9 cellular contexts compared by ENCODE assay signal in the genomic region with DNA sequence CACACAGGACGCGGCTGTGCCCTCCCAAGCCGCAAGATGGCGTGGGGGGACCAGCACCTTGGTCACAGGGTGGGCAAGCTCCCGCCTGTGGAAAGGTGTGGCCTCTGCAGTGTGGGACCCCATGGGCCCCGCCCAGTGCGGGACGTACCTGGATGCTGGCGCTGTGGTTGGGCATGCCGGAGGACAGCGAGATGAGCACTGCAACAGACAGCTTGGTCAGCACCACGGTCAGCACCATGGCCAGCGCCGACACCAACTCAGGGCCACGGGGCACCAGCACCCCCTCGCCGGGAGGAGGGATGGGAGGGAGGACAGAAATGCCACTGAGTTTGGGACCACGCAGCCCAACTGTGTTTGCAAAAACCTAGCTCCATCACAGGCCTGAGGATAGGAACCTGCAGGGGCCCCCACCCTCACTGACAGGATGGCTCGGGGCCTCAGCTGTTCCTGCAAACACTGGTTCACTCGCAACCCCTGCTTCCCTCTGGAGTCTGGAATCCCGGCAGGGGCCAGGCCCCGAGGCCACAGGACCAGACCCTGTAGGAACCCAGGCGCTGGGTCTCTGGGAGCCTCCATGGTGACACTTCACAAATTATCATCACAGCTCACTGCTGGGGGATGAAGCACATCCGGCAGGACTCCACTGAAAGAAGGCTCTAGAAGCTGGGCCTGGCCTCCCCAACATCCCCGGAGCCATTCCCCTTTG. TPM values are rescaled to one million over a fixed set of nuclear protein-coding genes. Genes with fewer than 3 reads are reported as not detected.
DNase-seq lines count a peak whose midpoint lies in the region; FAIRE-seq and TF ChIP-seq lines count a peak whose summit lies in the region.
"Had no signal": no experiment of that assay in that cellular context is flagged by ENCODE, and none has a peak within 500 bp of the region (broad histone marks: within the 10 kb centered on the region; RNA-seq: fewer than 3 reads in every experiment).

No MANE protein-coding gene starts in this region.

- TF ChIP-seq POLR2A in H1 (IDR thresholded peaks at IDR 0.05; ENCODE audit: control extremely low read depth in 1 of 2, low read depth in 2 of 2, low read length in 2 of 2), result no peak

- H2BK20ac ChIP-seq in H1 (ENCODE audit: low read length), result no peak overlapping the region

- 0 out of 2 replicates have a peak overlapping the region, but pooled peaks have one; percentile 35 for H2BK5ac ChIP-seq in H1 (ENCODE audit: low read depth, low read length)
- no peak overlapping the region for H2BK5ac ChIP-seq in trophoblast cell (ENCODE audit: low read depth, low read length, poor library complexity)

- H3K23ac ChIP-seq in H1 (ENCODE audit: insufficient read length) (no peak overlapping the region), trophoblast cell (ENCODE audit: low read length) (no peak overlapping the region)

- H3K18ac ChIP-seq in H1 (ENCODE audit: extremely low read depth, low read length) (no peak overlapping the region), trophoblast cell (ENCODE audit: low read length) (no peak overlapping the region)

- TF ChIP-seq EP300 in H1 (IDR thresholded peaks at IDR 0.05; ENCODE audit: borderline replicate concordance in 1 of 2, low read depth in 2 of 2, low read length in 2 of 2), result no peak

- H3K9ac ChIP-seq in H1 (replicated peaks in 1 of 4; ENCODE audit: extremely low read depth in 1 of 4, low read depth in 3 of 4, low read length in 3 of 4) (no peak overlapping the region), trophoblast cell (ENCODE audit: low read length) (no peak overlapping the region)

- H3K4me1 ChIP-seq in H1 (replicated peaks in 1 of 4; ENCODE audit: control insufficient read depth in 3 of 4, insufficient read depth in 4 of 4, low read length in 3 of 4) (no peaks in the 10 kb centered on the region), trophoblast cell (ENCODE audit: control insufficient read depth in 1 of 2, insufficient read depth in 2 of 2, low read length in 2 of 2) (no peaks in the 10 kb centered on the region)

- H3K4me2 ChIP-seq in H1 (ENCODE audit: insufficient read depth in 1 of 2, low read depth in 2 of 2, low read length in 2 of 2), result no peak overlapping the region
- H3K4me2 ChIP-seq in trophoblast cell (ENCODE audit: low read length), result no peak overlapping the region

- H2BK120ac ChIP-seq in H1 (replicated peaks; ENCODE audit: low read depth, low read length) (no peak overlapping the region), trophoblast cell (ENCODE audit: insufficient read depth, low read length, poor library complexity) (no peak overlapping the region)

- no peak overlapping the region for H4K12ac ChIP-seq in trophoblast cell (ENCODE audit: low read depth, low read length)

- H3K79me1 ChIP-seq in H1 (ENCODE audit: low read depth, low read length) (peaks cover 8% of the 10 kb centered on the region), trophoblast cell (ENCODE audit: low read length) (no peaks in the 10 kb centered on the region)

- H3K27me3 ChIP-seq in H1 (replicated peaks in 1 of 4; ENCODE audit: control insufficient read depth in 3 of 4, extremely low read depth in 1 of 4, insufficient read depth in 3 of 4, low read length in 3 of 4), result no peaks in the 10 kb centered on the region
- no peaks in the 10 kb centered on the region for H3K27me3 ChIP-seq in trophoblast cell (ENCODE audit: insufficient read depth, low read length)

- H3K36me3 ChIP-seq in H1 (ENCODE audit: control insufficient read depth in 2 of 4, insufficient read depth in 4 of 4, low read length in 3 of 4), result peaks cover 36 to 59% (median 52%) of the 10 kb centered on the region in 4 experiments
- H3K36me3 ChIP-seq in trophoblast cell (ENCODE audit: control insufficient read depth in 1 of 2, insufficient read depth in 2 of 2, low read length in 2 of 2), result peaks cover 81% of the 10 kb centered on the region in 2 experiments

- H3K4me3 ChIP-seq in H1 (ENCODE audit: extremely low read depth in 1 of 4, insufficient read depth in 2 of 4, low read depth in 3 of 4, low read length in 4 of 4) (no peak overlapping the region), trophoblast cell (ENCODE audit: low read depth, low read length) (peak overlapping the region; percentile 54)

- TF ChIP-seq RAD21 in H1 (IDR thresholded peaks at IDR 0.05 in 1 of 2, conservative IDR thresholded peaks at IDR 0.05 in 1 of 2; ENCODE audit: low read depth in 2 of 2, low read length in 2 of 2), result no peak; a peak in 1 of 4 replicates

- H4K20me1 ChIP-seq in H1 (replicated peaks in 1 of 2; ENCODE audit: control insufficient read depth in 1 of 2, insufficient read depth in 2 of 2, low read length in 2 of 2), result peaks cover 10 to 35% of the 10 kb centered on the region in 2 experiments

- H3K79me2 ChIP-seq in H1 (ENCODE audit: control insufficient read depth in 1 of 2, insufficient read depth in 2 of 2, low read length in 2 of 2) (no peaks in the 10 kb centered on the region; a peak in 1 of 4 replicates), trophoblast cell (ENCODE audit: control insufficient read depth, insufficient read depth, low read length, poor library complexity) (no peaks in the 10 kb centered on the region)

- H3K9me3 ChIP-seq in H1 (ENCODE audit: insufficient read depth in 2 of 2, low read depth in 1 of 2, low read length in 1 of 2) (no peaks in the 10 kb centered on the region), trophoblast cell (ENCODE audit: insufficient read depth, low read depth, low read length) (peaks cover 2% of the 10 kb centered on the region)

- POLR2A ChIA-PET in H1 (lab: Charles Lee; ENCODE audit: partially characterized antibody), result interaction anchor here (0.8 to 1.7 kb wide), 9 partner anchors 10 to 130 kb away, joined by 3 to 6 read pairs (median 4); no protein-coding TSS in a partner anchor

- H2AK5ac ChIP-seq in H1 (ENCODE audit: low read depth, low read length), result no peak overlapping the region
- H2AK5ac ChIP-seq in trophoblast cell (ENCODE audit: low read length), result no peak overlapping the region

- no peak overlapping the region for H2BK15ac ChIP-seq in H1 (ENCODE audit: low read length)

- no peak overlapping the region; the same call in 1 of the 2 replicates for H4K8ac ChIP-seq in H1 (ENCODE audit: extremely low read depth, insufficient read depth, low read length)
- no peak overlapping the region for H4K8ac ChIP-seq in trophoblast cell (ENCODE audit: low read depth, low read length)

- no peak overlapping the region for H3K4ac ChIP-seq in H1 (replicated peaks; ENCODE audit: insufficient read length, low read depth, low read length)
- H3K4ac ChIP-seq in trophoblast cell (ENCODE audit: low read depth, low read length), result no peak overlapping the region

- TF ChIP-seq CTCF in H1 (IDR thresholded peaks at IDR 0.05; ENCODE audit: control extremely low read depth in 1 of 3, insufficient read depth in 1 of 3, low read depth in 1 of 3, low read length in 3 of 3), result peak in 1 of 3 experiments; percentile 31; a peak in 1 of 4 replicates

- H3K23me2 ChIP-seq in H1 (ENCODE audit: low read depth, low read length), result no peaks in the 10 kb centered on the region

- no peak overlapping the region for H3K56ac ChIP-seq in H1 (replicated peaks; ENCODE audit: insufficient read length, low read depth, low read length)

- CTCF ChIA-PET in H1 (lab: Charles Lee; ENCODE audit: partially characterized antibody), result interaction anchor here (1.0 to 2.3 kb wide), 5 partner anchors 10 to 27 kb away, joined by 3 to 8 read pairs (median 5); no protein-coding TSS in a partner anchor

- H3K14ac ChIP-seq in H1 (ENCODE audit: insufficient read length) (no peak overlapping the region), trophoblast cell (ENCODE audit: low read length) (no peak overlapping the region)

- H3K27ac ChIP-seq in H1 (ENCODE audit: low read depth, low read length) (no peak overlapping the region), trophoblast cell (ENCODE audit: low read depth, low read length) (no peak overlapping the region)

- DNase-seq in activated T-cell treated with anti-CD3 and anti-CD28 coated beads, Interleukin-2, amount 50 U/mL, for 1 hour, result peak; percentile 36
- DNase-seq in activated T-cell treated with anti-CD3 and anti-CD28 coated beads, Interleukin-2, amount 50 U/mL, for 48 hours, result no peak
- DNase-seq in H1 (ENCODE audit: low read depth in 1 of 2, low spot score in 2 of 2) (peak; percentile 25 to 86), trophoblast cell (peak in 1 of 2 donors; percentile 10), NCI-H2227 treated with DMSO at 0.1 percent for 48 hours (lab: John Stamatoyannopoulos, UW) (no peak), DMS153 treated with DMSO at 0.1 percent for 48 hours (lab: John Stamatoyannopoulos, UW; ENCODE audit: unreplicated experiment) (no peak)
- DNase-seq: DMS79; naive thymus-derived CD8-positive, alpha-beta T cell; NCI-H187 treated with DMSO at 0.1 percent for 48 hours had no signal

- H4K91ac ChIP-seq in H1 (replicated peaks; ENCODE audit: insufficient read length, low read length), result no peak overlapping the region
- no peak overlapping the region for H4K91ac ChIP-seq in trophoblast cell (ENCODE audit: low read depth, low read length)

- no peak for FAIRE-seq in H1 (lab: Jason Lieb, UNC)

- WGBS in H1 (ENCODE audit: extremely low coverage in 1 of 2, insufficient coverage in 1 of 2, insufficient read length in 1 of 2, insufficient replicate concordance in 2 of 2, low coverage in 1 of 2, low lambda C conversion rate in 2 of 2, missing lambda C conversion rate in 1 of 2), 2 experiments, result 94% methylated on average over 25 of the region's 25 CpGs; no CpG with 5 or more reads in 1 of the 2 experiments
- WGBS in trophoblast cell (ENCODE audit: extremely low coverage, insufficient coverage, insufficient read length), result no CpG with 5 or more reads among the region's 25 CpGs

- H4K5ac ChIP-seq in H1 (ENCODE audit: insufficient read length, low read depth, low read length), result no peak overlapping the region

- no peak overlapping the region for H2BK12ac ChIP-seq in H1 (ENCODE audit: low read depth, low read length)
- H2BK12ac ChIP-seq in trophoblast cell (ENCODE audit: low read length), result no peak overlapping the region

- H2AFZ ChIP-seq in H1 (ENCODE audit: low read length), result no peak overlapping the region
- no peak overlapping the region for H2AFZ ChIP-seq in trophoblast cell (ENCODE audit: insufficient read depth, low read length, poor library complexity)

RNA-seq across cellular contexts. Expression of gene IZUMO4, which starts 27.1 kb away (rescaled TPM):
- total RNA-seq in H1 (2021; fragmentation: NEBNext Ultra II Directional; extraction: Animal tissue kit (Norgen Biotek cat#: 25700)), result 1.3 and 1.8 TPM in 2 replicates
- 1.9 and 2.3 TPM in 2 replicates for polyA plus RNA-seq in H1 (2011; rRNA removed)
- 2.3 TPM for polyA plus RNA-seq in H1 (2011; cell fraction: cytosol; rRNA removed)
- polyA plus RNA-seq in H1 (2011; cell fraction: nucleus; rRNA removed), result 12.4 TPM
- polyA plus RNA-seq in H1 (2012, experiment 1 of 2), result 0.54 to 2.7 TPM (median 2.0 TPM) in 4 replicates
- 1.1 TPM for polyA plus RNA-seq in H1 (2012, experiment 2 of 2)
- 0.95 TPM for polyA plus RNA-seq in H1 (2013, experiment 1 of 2)
- 0.75 TPM for polyA plus RNA-seq in H1 (2013, experiment 2 of 2)
- polyA minus RNA-seq in H1 (2011; rRNA and poly(A)+ RNA removed), result 0.47 TPM in 1 of 2 replicates, not detected in the other
- 1.5 TPM for polyA minus RNA-seq in H1 (2011; cell fraction: cytosol; rRNA and poly(A)+ RNA removed)
- 2.4 TPM for polyA minus RNA-seq in H1 (2011; cell fraction: nucleus; rRNA and poly(A)+ RNA removed)
- 1.2 and 1.5 TPM in 2 replicates for polyA plus RNA-seq in trophoblast cell (2013)

RNA-seq across cellular contexts. Expression of gene AP3D1, which starts 27.5 kb away (rescaled TPM):
- 174 and 184 TPM in 2 replicates for total RNA-seq in H1 (2021; fragmentation: NEBNext Ultra II Directional; extraction: Animal tissue kit (Norgen Biotek cat#: 25700))
- polyA plus RNA-seq in H1 (2011; rRNA removed), result 161 and 227 TPM in 2 replicates
- polyA plus RNA-seq in H1 (2011; cell fraction: cytosol; rRNA removed), result 140 TPM
- 430 TPM for polyA plus RNA-seq in H1 (2011; cell fraction: nucleus; rRNA removed)
- polyA plus RNA-seq in H1 (2012, experiment 1 of 2), result 183 to 246 TPM (median 225 TPM) in 4 replicates
- polyA plus RNA-seq in H1 (2012, experiment 2 of 2), result 177 TPM
- polyA plus RNA-seq in H1 (2013, experiment 1 of 2), result 94.5 TPM
- polyA plus RNA-seq in H1 (2013, experiment 2 of 2), result 89.2 TPM
- 225 and 237 TPM in 2 replicates for polyA minus RNA-seq in H1 (2011; rRNA and poly(A)+ RNA removed)
- polyA minus RNA-seq in H1 (2011; cell fraction: cytosol; rRNA and poly(A)+ RNA removed), result 139 TPM
- 125 TPM for polyA minus RNA-seq in H1 (2011; cell fraction: nucleus; rRNA and poly(A)+ RNA removed)
- 96.9 and 101 TPM in 2 replicates for polyA plus RNA-seq in trophoblast cell (2013)

RNA-seq across cellular contexts. Expression of gene MOB3A, which starts 27.7 kb away (rescaled TPM):
- total RNA-seq in H1 (2021; fragmentation: NEBNext Ultra II Directional; extraction: Animal tissue kit (Norgen Biotek cat#: 25700)), result 9.2 and 9.8 TPM in 2 replicates
- 9.6 and 10.2 TPM in 2 replicates for polyA plus RNA-seq in H1 (2011; rRNA removed)
- polyA plus RNA-seq in H1 (2011; cell fraction: cytosol; rRNA removed), result 5.2 TPM
- 8.1 TPM for polyA plus RNA-seq in H1 (2011; cell fraction: nucleus; rRNA removed)
- 5.2 to 7.4 TPM (median 7.0 TPM) in 4 replicates for polyA plus RNA-seq in H1 (2012, experiment 1 of 2)
- polyA plus RNA-seq in H1 (2012, experiment 2 of 2), result 5.2 TPM
- 7.2 TPM for polyA plus RNA-seq in H1 (2013, experiment 1 of 2)
- polyA plus RNA-seq in H1 (2013, experiment 2 of 2), result 7.5 TPM
- 6.6 and 8.8 TPM in 2 replicates for polyA minus RNA-seq in H1 (2011; rRNA and poly(A)+ RNA removed)
- 7.0 TPM for polyA minus RNA-seq in H1 (2011; cell fraction: cytosol; rRNA and poly(A)+ RNA removed)
- polyA minus RNA-seq in H1 (2011; cell fraction: nucleus; rRNA and poly(A)+ RNA removed), result 3.3 TPM
- polyA plus RNA-seq in trophoblast cell (2013), result 34.5 and 34.8 TPM in 2 replicates

RNA-seq across cellular contexts. Expression of gene DOT1L, which starts 39.9 kb away (rescaled TPM):
- 74.8 and 76.3 TPM in 2 replicates for total RNA-seq in H1 (2021; fragmentation: NEBNext Ultra II Directional; extraction: Animal tissue kit (Norgen Biotek cat#: 25700))
- 17.5 and 39.8 TPM in 2 replicates for polyA plus RNA-seq in H1 (2011; rRNA removed)
- polyA plus RNA-seq in H1 (2011; cell fraction: cytosol; rRNA removed), result 28.6 TPM
- polyA plus RNA-seq in H1 (2011; cell fraction: nucleus; rRNA removed), result 232 TPM
- 37.0 to 51.6 TPM (median 48.5 TPM) in 4 replicates for polyA plus RNA-seq in H1 (2012, experiment 1 of 2)
- 26.6 TPM for polyA plus RNA-seq in H1 (2012, experiment 2 of 2)
- 36.4 TPM for polyA plus RNA-seq in H1 (2013, experiment 1 of 2)
- polyA plus RNA-seq in H1 (2013, experiment 2 of 2), result 32.3 TPM
- polyA minus RNA-seq in H1 (2011; rRNA and poly(A)+ RNA removed), result 16.0 and 21.9 TPM in 2 replicates
- 24.8 TPM for polyA minus RNA-seq in H1 (2011; cell fraction: cytosol; rRNA and poly(A)+ RNA removed)
- polyA minus RNA-seq in H1 (2011; cell fraction: nucleus; rRNA and poly(A)+ RNA removed), result 49.1 TPM
- polyA plus RNA-seq in trophoblast cell (2013), result 18.1 and 18.3 TPM in 2 replicates

Comparison
In these comparisons a context has a peak if more than half of its experiments do, and no peak if none do; other contexts are left out.
1. DNase-seq: peak in activated T-cell treated with anti-CD3 and anti-CD28 coated beads, Interleukin-2, amount 50 U/mL, for 1 hour (single experiment) and H1 (2 of 2); none in activated T-cell treated with anti-CD3 and anti-CD28 coated beads, Interleukin-2, amount 50 U/mL, for 48 hours (0 of 2), NCI-H2227 treated with DMSO at 0.1 percent for 48 hours (single experiment) and DMS153 treated with DMSO at 0.1 percent for 48 hours (single experiment).